In the genomic region with DNA sequence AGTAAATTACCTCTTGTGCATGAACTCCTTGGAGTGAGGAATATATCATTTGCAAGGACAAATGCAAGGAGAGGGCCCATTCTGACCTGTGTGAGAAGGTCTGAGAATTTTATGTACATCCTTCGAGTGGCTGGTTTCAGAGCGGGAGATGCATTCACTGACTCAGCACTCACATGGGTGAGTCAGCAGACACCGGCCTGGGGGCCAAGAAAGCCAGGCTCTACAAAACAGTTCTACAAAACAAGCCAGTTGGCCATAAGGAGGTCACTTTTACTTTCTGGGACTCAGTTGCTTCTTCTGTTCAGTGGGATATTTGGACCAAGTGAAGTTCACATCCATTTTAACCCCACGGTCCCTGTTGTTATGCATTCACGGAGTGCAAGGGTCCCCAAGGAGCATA, we compare ENCODE assay signal across 12 cellular contexts. TPM values are rescaled to one million over a fixed set of nuclear protein-coding genes. Genes with fewer than 3 reads are reported as not detected.
A peak's percentile ranks its signal among the peaks of the same experiment; 100 is the strongest.
DNase-seq lines count a peak whose midpoint lies in the region; ATAC-seq and TF ChIP-seq lines count a peak whose summit lies in the region.
"Had no signal": no experiment of that assay in that cellular context is flagged by ENCODE, and none has a peak within 500 bp of the region (broad histone marks: within the 10 kb centered on the region; RNA-seq: fewer than 3 reads in every experiment).

No MANE protein-coding gene starts in this region.

- no peaks in the 10 kb centered on the region for H3K27me3 ChIP-seq in tibial artery

- intact Hi-C loops in tibial artery (cut with DNase I; ENCODE audit: low total_unique reads), result no loop called here

- TF ChIP-seq CTCF in AG04449 (IDR thresholded peaks at IDR 0.05; ENCODE audit: insufficient read depth, low read length, missing control alignments) (no peak), astrocyte of the spinal cord (IDR thresholded peaks at IDR 0.05; ENCODE audit: low read depth, low read length) (no peak), tibial artery (IDR thresholded peaks at IDR 0.05) (no peak)

- no peak overlapping the region for H3K27ac Mint-ChIP-seq in activated CD4-positive, alpha-beta memory T cell treated with anti-CD3 and anti-CD28 coated beads, Interleukin-2, amount 10 ng/mL, durations not matched to agents 7 days and 5 days
- H3K27ac Mint-ChIP-seq: immature natural killer cell had no signal

- ATAC-seq in HG02759 (IDR thresholded peaks at IDR 0.05; ENCODE audit: unreplicated experiment) (no peak), HG03457 (IDR thresholded peaks at IDR 0.05; ENCODE audit: unreplicated experiment) (no peak)
- ATAC-seq: SK-N-SH treated with all-trans-retinoic acid at 6 μM for 48 hours had no signal

- no peaks in the 10 kb centered on the region for H3K36me3 Mint-ChIP-seq in activated CD4-positive, alpha-beta memory T cell treated with anti-CD3 and anti-CD28 coated beads, Interleukin-2, amount 10 ng/mL, durations not matched to agents 7 days and 5 days (ENCODE audit: low read depth)
- H3K36me3 Mint-ChIP-seq: immature natural killer cell had no signal

- H3K4me1 Mint-ChIP-seq in activated CD4-positive, alpha-beta memory T cell treated with anti-CD3 and anti-CD28 coated beads, Interleukin-2, amount 10 ng/mL, durations not matched to agents 7 days and 5 days, result no peaks in the 10 kb centered on the region
- H3K4me1 Mint-ChIP-seq: immature natural killer cell had no signal

- H3K27me3 Mint-ChIP-seq in activated CD4-positive, alpha-beta memory T cell treated with anti-CD3 and anti-CD28 coated beads, Interleukin-2, amount 10 ng/mL, durations not matched to agents 7 days and 5 days, result no peaks in the 10 kb centered on the region

- no peaks in the 10 kb centered on the region for H3K9me3 ChIP-seq in tibial artery

- CTCF ChIA-PET in AG04449 (lab: Yijun Ruan, JAX), result interaction anchor here (1.2 kb wide), 1 partner anchor 25 kb away, joined by 3 read pairs; no protein-coding TSS in a partner anchor
- CTCF ChIA-PET in activated CD4-positive, alpha-beta memory T cell treated with anti-CD3 and anti-CD28 coated beads, Interleukin-2, amount 10 ng/mL, durations not matched to agents 7 days and 5 days (lab: Charles Lee), result no interaction called here

- H3K27ac ChIP-seq in tibial artery, result no peak overlapping the region

- in situ Hi-C loops in astrocyte of the spinal cord (cut with HindIII; ENCODE audit: low sequenced_read_pairs), result no loop called here

- H3K4me3 Mint-ChIP-seq in activated CD4-positive, alpha-beta memory T cell treated with anti-CD3 and anti-CD28 coated beads, Interleukin-2, amount 10 ng/mL, durations not matched to agents 7 days and 5 days, result no peak overlapping the region
- H3K4me3 Mint-ChIP-seq: immature natural killer cell had no signal

- H3K4me1 ChIP-seq in tibial artery, result peaks cover 0 to 15% (median 7%) of the 10 kb centered on the region in 4 donors

- H3K4me3 ChIP-seq in AG04449 (ENCODE audit: low read depth, low read length) (no peak overlapping the region), astrocyte of the spinal cord (ENCODE audit: low read depth, low read length) (no peak overlapping the region), tibial artery (no peak overlapping the region)
- H3K4me3 ChIP-seq: dorsolateral prefrontal cortex had no signal

- peak; percentile 7 for DNase-seq in AG04449 (ENCODE audit: low read depth, low spot score)
- peak; percentile 46 for DNase-seq in HK-2 (ENCODE audit: unreplicated experiment)
- DNase-seq in astrocyte of the spinal cord (ENCODE audit: low read depth, low spot score), result peak; percentile 43
- peak; percentile 53 for DNase-seq in glomerular visceral epithelial cell (ENCODE audit: extremely low spot score)
- no peak for DNase-seq in tibial artery
- no peak for DNase-seq in activated CD4-positive, alpha-beta memory T cell treated with anti-CD3 and anti-CD28 coated beads, Interleukin-2, amount 10 ng/mL, durations not matched to agents 7 days and 5 days
- DNase-seq: immature natural killer cell, NCI-H1105 had no signal

- no peaks in the 10 kb centered on the region for H3K36me3 ChIP-seq in tibial artery

- no peaks in the 10 kb centered on the region for H3K9me3 Mint-ChIP-seq in activated CD4-positive, alpha-beta memory T cell treated with anti-CD3 and anti-CD28 coated beads, Interleukin-2, amount 10 ng/mL, durations not matched to agents 7 days and 5 days

- POLR2A ChIA-PET in AG04449 (lab: Yijun Ruan, JAX), result no interaction called here
- POLR2A ChIA-PET in activated CD4-positive, alpha-beta memory T cell treated with anti-CD3 and anti-CD28 coated beads, Interleukin-2, amount 10 ng/mL, durations not matched to agents 7 days and 5 days (lab: Charles Lee), result no interaction called here

RNA-seq across cellular contexts. Expression of a gene that starts 35.2 kb away (rescaled TPM):
- not detected for total RNA-seq in activated CD4-positive, alpha-beta memory T cell treated with anti-CD3 and anti-CD28 coated beads, Interleukin-2, amount 10 ng/mL, durations not matched to agents 7 days and 5 days

Comparison
In these comparisons a context has a peak if more than half of its experiments do, and no peak if none do; other contexts are left out.
1. DNase-seq: peak in AG04449 (single experiment), HK-2 (single experiment), astrocyte of the spinal cord (single experiment) and glomerular visceral epithelial cell (single experiment); none in tibial artery (0 of 2) and activated CD4-positive, alpha-beta memory T cell treated with anti-CD3 and anti-CD28 coated beads, Interleukin-2, amount 10 ng/mL, durations not matched to agents 7 days and 5 days (single experiment).